Comparison of ENCODE assay signal across 1 cellular context in genomic region chr15:25783134-25783533, GRCh38.
TF ChIP-seq lines count a peak whose summit lies in the region.

No MANE protein-coding gene starts in this region.

TF ChIP-seq in GM23338, 12 proteins besides CTCF, POLR2A, EP300 and RAD21 (continued from another document):
- TF ChIP-seq STAT1 (IDR thresholded peaks at IDR 0.05; ENCODE audit: unreplicated experiment) (no peak), ZNF114 (CRISPR knock-in tag; IDR thresholded peaks at IDR 0.05) (no peak), ZNF462 (CRISPR knock-in tag; IDR thresholded peaks at IDR 0.05) (no peak), CREB1 (CRISPR knock-in tag; IDR thresholded peaks at IDR 0.05; ENCODE audit: low read depth) (no peak), NANOG (IDR thresholded peaks at IDR 0.05; ENCODE audit: borderline replicate concordance) (no peak), ZNF331 (CRISPR knock-in tag; IDR thresholded peaks at IDR 0.05; ENCODE audit: low read depth) (no peak), POLR2AphosphoS5 (IDR thresholded peaks at IDR 0.05; ENCODE audit: low read depth) (no peak), JUNB (IDR thresholded peaks at IDR 0.05; ENCODE audit: unreplicated experiment) (no peak), ETS1 (IDR thresholded peaks at IDR 0.05) (no peak), EZH2phosphoT487 (IDR thresholded peaks at IDR 0.05; ENCODE audit: unreplicated experiment) (no peak)
